In the genomic region with DNA sequence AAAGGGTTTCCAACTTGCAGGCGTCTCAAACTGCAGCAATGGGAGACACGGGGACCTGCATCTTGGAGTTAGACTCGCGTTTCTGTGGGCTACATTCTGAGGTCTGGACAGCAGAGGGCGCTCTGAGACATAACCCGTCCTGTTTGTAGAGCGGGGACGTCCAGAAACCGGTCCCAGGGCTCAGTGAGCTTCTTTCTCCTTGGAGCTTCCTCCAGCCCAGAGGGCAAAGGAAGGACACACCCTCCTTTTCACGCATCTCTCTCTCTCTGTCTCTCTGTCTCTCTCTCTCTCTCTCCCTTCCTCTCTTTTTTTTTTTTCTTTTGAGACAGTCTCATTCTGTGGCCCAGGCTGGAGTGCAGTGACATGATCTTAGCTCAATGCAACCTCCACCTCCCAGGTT, we compare ENCODE assay signal across 8 cellular contexts. TPM values are rescaled to one million over a fixed set of nuclear protein-coding genes. Genes with fewer than 3 reads are reported as not detected.
DNase-seq lines count a peak whose midpoint lies in the region; ATAC-seq and TF ChIP-seq lines count a peak whose summit lies in the region.

No MANE protein-coding gene starts in this region.

- H2BK12ac ChIP-seq in neuronal stem cell (ENCODE audit: low read length): no peak overlapping the region

- peak; percentile 69; the same call in 1 of the 2 replicates for ATAC-seq in IMR-90 (ENCODE audit: low read depth)
- ATAC-seq in RWPE2 (ENCODE audit: low read depth): peak; percentile 53; the same call in 2 of the 3 replicates
- ATAC-seq in HG03196 (IDR thresholded peaks at IDR 0.05; ENCODE audit: unreplicated experiment): no peak

- no peak overlapping the region for H4K5ac ChIP-seq in IMR-90 (ENCODE audit: low read depth, low read length)

- H3K4ac ChIP-seq in IMR-90 (ENCODE audit: low read depth, low read length) (no peak overlapping the region), neuronal stem cell (ENCODE audit: low read length) (no peak overlapping the region)

- H3K4me1 ChIP-seq in IMR-90 (ENCODE audit: control insufficient read depth, insufficient read depth, low read length) (peaks cover 3% of the 10 kb centered on the region; the same call in 1 of the 2 replicates), RWPE2 (ENCODE audit: insufficient read depth, poor library complexity, severe bottlenecking) (no peaks in the 10 kb centered on the region), neuronal stem cell (ENCODE audit: control insufficient read depth in 2 of 2, insufficient read depth in 1 of 2, low read depth in 1 of 2, low read length in 2 of 2) (no peaks in the 10 kb centered on the region)

- dilution Hi-C loops in IMR-90 (cut with HindIII; ENCODE audit: low sequenced_read_pairs, unreplicated experiment): no loop called here

- TF ChIP-seq CTCF in IMR-90 (conservative IDR thresholded peaks at IDR 0.05; ENCODE audit: low read depth, low read length): peak; percentile 70
- TF ChIP-seq CTCF in RWPE2 (IDR thresholded peaks at IDR 0.05; ENCODE audit: poor library complexity, severe bottlenecking): peak; percentile 85
- peak; percentile 81 for TF ChIP-seq CTCF in fibroblast of the aortic adventitia (IDR thresholded peaks at IDR 0.05; ENCODE audit: insufficient read depth, low read length)

- no peak overlapping the region for H2AK9ac ChIP-seq in IMR-90 (replicated peaks; ENCODE audit: low read depth, low read length, poor library complexity)

- H4K91ac ChIP-seq in IMR-90 (ENCODE audit: insufficient read depth, low read depth, low read length) (no peak overlapping the region), neuronal stem cell (ENCODE audit: low read depth, low read length, poor library complexity) (no peak overlapping the region)

- H3K27ac ChIP-seq in IMR-90 (ENCODE audit: insufficient read depth, low read length) (no peak overlapping the region), RWPE2 (ENCODE audit: poor library complexity, severe bottlenecking) (no peak overlapping the region), neuronal stem cell (replicated peaks; ENCODE audit: low read length) (no peak overlapping the region), substantia nigra (ENCODE audit: low read depth, low read length, poor library complexity, severe bottlenecking) (no peak overlapping the region)

- no peaks in the 10 kb centered on the region for H3K9me3 ChIP-seq in IMR-90 (ENCODE audit: control insufficient read depth, insufficient read depth, low read length)
- no peaks in the 10 kb centered on the region for H3K9me3 ChIP-seq in RWPE2 (ENCODE audit: severe bottlenecking)
- peaks cover 0 to 2% of the 10 kb centered on the region in 2 donors for H3K9me3 ChIP-seq in neuronal stem cell (replicated peaks in 1 of 2; ENCODE audit: control insufficient read depth in 2 of 2, insufficient read depth in 1 of 2, low read depth in 1 of 2, low read length in 2 of 2)

- 17% methylated on average over 5 of the region's 10 CpGs; no CpG with 5 or more reads in 1 of the 2 experiments for WGBS in IMR-90 (ENCODE audit: extremely low coverage in 2 of 2, insufficient read length in 1 of 2), 2 experiments
- no CpG with 5 or more reads among the region's 10 CpGs for WGBS in neuronal stem cell (ENCODE audit: extremely low coverage in 2 of 2, insufficient read length in 2 of 2, insufficient replicate concordance in 1 of 2), 2 donors

- no peak overlapping the region for H3K9ac ChIP-seq in IMR-90 (ENCODE audit: low read depth, low read length)
- H3K9ac ChIP-seq in neuronal stem cell (ENCODE audit: low read depth, low read length, poor library complexity): no peak overlapping the region

- peaks cover 29% of the 10 kb centered on the region for H3K27me3 ChIP-seq in IMR-90 (ENCODE audit: control insufficient read depth, insufficient read depth, low read length)
- peaks cover 16% of the 10 kb centered on the region for H3K27me3 ChIP-seq in RWPE2 (ENCODE audit: insufficient read depth, poor library complexity, severe bottlenecking)
- H3K27me3 ChIP-seq in neuronal stem cell (ENCODE audit: control insufficient read depth in 3 of 3, insufficient read depth in 3 of 3, low read depth in 1 of 3, low read length in 3 of 3): peaks cover 0 to 22% (median 13%) of the 10 kb centered on the region in 3 experiments

- H2BK20ac ChIP-seq in IMR-90 (ENCODE audit: low read depth, low read length): no peak overlapping the region

- no peak overlapping the region for H2BK120ac ChIP-seq in IMR-90 (ENCODE audit: low read depth, low read length)
- H2BK120ac ChIP-seq in neuronal stem cell (ENCODE audit: low read depth, low read length): no peak overlapping the region

- no peaks in the 10 kb centered on the region for H4K20me1 ChIP-seq in IMR-90 (ENCODE audit: insufficient read depth, low read length)

- BruUV-seq in IMR-90 (replicated peaks; lab: Mats Ljungman, UMichigan): no TSS peak

- H2BK5ac ChIP-seq in IMR-90 (ENCODE audit: low read depth, low read length, poor library complexity, severe bottlenecking) (no peak overlapping the region), neuronal stem cell (ENCODE audit: low read length) (no peak overlapping the region)

- DNase-seq in DMS 273 treated with DMSO at 0.1 percent for 48 hours (lab: John Stamatoyannopoulos, UW) (peak; percentile 52), IMR-90 (peak; percentile 71), RWPE2 (ENCODE audit: low spot score) (no peak), activated T-helper 1 cell treated with Interleukin-2 at 50 U/mL for 16 hours (ENCODE audit: low read depth) (peak; percentile 66), fibroblast of the aortic adventitia (ENCODE audit: low read depth) (peak; percentile 76), neuronal stem cell (ENCODE audit: low spot score) (peak; percentile 87), substantia nigra (lab: John Stamatoyannopoulos, UW) (peak in 37 of 49 donors; percentile 4 to 79 (median 48))

- TF ChIP-seq RAD21 in IMR-90 (IDR thresholded peaks at IDR 0.05; ENCODE audit: low read length): peak; percentile 57

- in situ Hi-C loops in IMR-90 (cut with MboI; ENCODE audit: low sequenced_read_pairs): loop anchor here (25.0 kb wide), 1 partner anchor 493 kb away; no protein-coding TSS in a partner anchor

- H2AFZ ChIP-seq in IMR-90 (replicated peaks; ENCODE audit: low read length, poor library complexity) (peak overlapping the region; percentile 9), neuronal stem cell (ENCODE audit: low read length) (no peak overlapping the region)

- intact Hi-C loops in IMR-90 (cut with micrococcal nuclease): no loop called here

- H3K4me2 ChIP-seq in IMR-90 (ENCODE audit: low read depth, low read length): no peak overlapping the region
- H3K4me2 ChIP-seq in neuronal stem cell (ENCODE audit: insufficient read depth, low read length, poor library complexity, severe bottlenecking): no peak overlapping the region

- H3K4me3 ChIP-seq in IMR-90 (ENCODE audit: insufficient read depth, low read depth, low read length): no peak overlapping the region
- no peak overlapping the region for H3K4me3 ChIP-seq in RWPE2 (ENCODE audit: severe bottlenecking)
- no peak overlapping the region for H3K4me3 ChIP-seq in fibroblast of the aortic adventitia (ENCODE audit: low read depth, low read length)
- H3K4me3 ChIP-seq in neuronal stem cell (ENCODE audit: low read length in 2 of 2): no peak overlapping the region

- H4K8ac ChIP-seq in IMR-90 (ENCODE audit: low read depth in 2 of 2, low read length in 2 of 2): no peak overlapping the region
- no peak overlapping the region for H4K8ac ChIP-seq in neuronal stem cell (ENCODE audit: low read depth, low read length)

- H3K23ac ChIP-seq in IMR-90 (ENCODE audit: low read depth, low read length): no peak overlapping the region
- no peak overlapping the region for H3K23ac ChIP-seq in neuronal stem cell (ENCODE audit: low read depth, low read length, poor library complexity)

- CTCF ChIA-PET in IMR-90 (lab: Yijun Ruan, JAX): interaction anchor here (0.6 to 2.8 kb wide), 11 partner anchors 9 to 262 kb away, joined by 3 to 16 read pairs (median 4); no protein-coding TSS in a partner anchor

- no peaks in the 10 kb centered on the region for H3K79me1 ChIP-seq in IMR-90 (ENCODE audit: low read depth in 1 of 2, low read length in 2 of 2)
- no peaks in the 10 kb centered on the region for H3K79me1 ChIP-seq in neuronal stem cell (ENCODE audit: low read depth, low read length)

- no peak overlapping the region for H3K18ac ChIP-seq in IMR-90 (ENCODE audit: low read depth, low read length)
- no peak overlapping the region for H3K18ac ChIP-seq in neuronal stem cell (ENCODE audit: low read length)

- H2BK15ac ChIP-seq in IMR-90 (ENCODE audit: low read depth, low read length) (no peak overlapping the region), neuronal stem cell (ENCODE audit: low read length) (no peak overlapping the region)

- POLR2A ChIA-PET in IMR-90 (lab: Charles Lee; ENCODE audit: unreplicated experiment): no interaction called here

- H2AK5ac ChIP-seq in IMR-90 (ENCODE audit: low read depth, low read length) (no peak overlapping the region), neuronal stem cell (ENCODE audit: low read depth, low read length) (no peak overlapping the region)

- H3K36me3 ChIP-seq in IMR-90 (ENCODE audit: control insufficient read depth, insufficient read depth, low read length): no peaks in the 10 kb centered on the region
- no peaks in the 10 kb centered on the region for H3K36me3 ChIP-seq in RWPE2 (ENCODE audit: low read depth)
- no peaks in the 10 kb centered on the region for H3K36me3 ChIP-seq in neuronal stem cell (replicated peaks in 1 of 2; ENCODE audit: control insufficient read depth in 2 of 2, insufficient read depth in 2 of 2, low read length in 2 of 2)

- H3K14ac ChIP-seq in IMR-90 (replicated peaks; ENCODE audit: low read depth, low read length) (no peak overlapping the region), neuronal stem cell (ENCODE audit: low read length) (no peak overlapping the region)

- H3K56ac ChIP-seq in IMR-90 (ENCODE audit: extremely low read depth, insufficient read depth, low read length): no peak overlapping the region

- 0 out of 2 replicates have a peak, but pooled peaks cover 6% of the 10 kb centered on the region for H3K9me1 ChIP-seq in IMR-90 (ENCODE audit: insufficient read depth, low read length)

- TF ChIP-seq POLR2A in IMR-90 (IDR thresholded peaks at IDR 0.05; ENCODE audit: low read depth, low read length): no peak

RNA-seq across cellular contexts. Expression of gene COX4I1, which starts 19.8 kb away (rescaled TPM):
- total RNA-seq in IMR-90 (2012; rRNA removed) (392 and 397 TPM in 2 replicates), fibroblast of the aortic adventitia (ENCODE audit: low replicate concordance) (348 and 421 TPM in 2 replicates)
- 700 and 845 TPM in 2 replicates for polyA plus RNA-seq in IMR-90 (2012; rRNA removed)
- 1,212 and 1,973 TPM in 2 replicates for polyA plus RNA-seq in IMR-90 (2012; cell fraction: cytosol; rRNA removed)
- 339 and 570 TPM in 2 replicates for polyA plus RNA-seq in IMR-90 (2012; cell fraction: nucleus; rRNA removed; ENCODE audit: low replicate concordance)
- polyA plus RNA-seq in neuronal stem cell (2013, experiment 1 of 2): 874 TPM
- polyA plus RNA-seq in neuronal stem cell (2013, experiment 2 of 2): 829 TPM

RNA-seq across cellular contexts. Expression of gene EMC8, which starts 19.9 kb away (rescaled TPM):
- 23.7 and 28.3 TPM in 2 replicates for total RNA-seq in IMR-90 (2012; rRNA removed)
- 48.9 and 54.7 TPM in 2 replicates for polyA plus RNA-seq in IMR-90 (2012; rRNA removed)
- 41.7 and 51.1 TPM in 2 replicates for polyA plus RNA-seq in IMR-90 (2012; cell fraction: cytosol; rRNA removed)
- polyA plus RNA-seq in IMR-90 (2012; cell fraction: nucleus; rRNA removed; ENCODE audit: low replicate concordance): 43.3 and 43.9 TPM in 2 replicates
- total RNA-seq in fibroblast of the aortic adventitia (ENCODE audit: low replicate concordance): 18.6 and 23.8 TPM in 2 replicates
- 25.0 TPM for polyA plus RNA-seq in neuronal stem cell (2013, experiment 1 of 2)
- 25.5 TPM for polyA plus RNA-seq in neuronal stem cell (2013, experiment 2 of 2)
